Comparison of ENCODE assay signal across 19 cellular contexts in the genomic region with DNA sequence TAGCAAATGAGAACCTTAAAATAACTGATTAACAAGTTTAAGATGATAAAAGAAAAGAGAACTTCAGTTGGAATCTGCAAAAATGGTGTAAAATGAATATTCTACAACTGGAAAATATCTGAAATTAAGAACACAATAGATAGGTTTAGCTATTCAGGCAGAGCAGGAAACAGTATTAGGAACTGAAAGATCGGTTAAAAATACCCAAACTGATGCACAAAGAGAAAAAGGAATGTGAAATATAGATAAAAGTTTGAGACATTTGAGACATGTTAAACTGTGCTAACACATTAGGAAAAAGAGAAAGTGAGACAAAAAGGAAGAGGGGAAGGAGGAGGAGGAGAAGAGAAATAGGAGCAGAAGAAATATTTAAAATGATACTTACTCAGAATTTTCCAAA. TPM values are rescaled to one million over a fixed set of nuclear protein-coding genes. Genes with fewer than 3 reads are reported as not detected.
DNase-seq lines count a peak whose midpoint lies in the region; ATAC-seq and TF ChIP-seq lines count a peak whose summit lies in the region.
"Had no signal": no experiment of that assay in that cellular context is flagged by ENCODE, and none has a peak within 500 bp of the region (broad histone marks: within the 10 kb centered on the region; RNA-seq: fewer than 3 reads in every experiment).

No MANE protein-coding gene starts in this region.

- H3K4me1 Mint-ChIP-seq in stimulated activated naive CD8-positive, alpha-beta T cell treated with anti-CD3 and anti-CD28 coated beads, Interleukin-15, Interleukin-2, amounts not matched to agents 100 ng/mL and 50 ng/mL, for 24 hours (ENCODE audit: low read depth), result peaks cover 82% of the 10 kb centered on the region
- H3K4me1 Mint-ChIP-seq in T-helper 17 cell, result peaks cover 34% of the 10 kb centered on the region
- H3K4me1 Mint-ChIP-seq in dendritic cell treated with granulocyte-macrophage colony-stimulating factor and Interleukin-4, amounts not matched to agents 40 ng/mL and 50 ng/mL, for 4 days (ENCODE audit: low read depth), result peaks cover 29% of the 10 kb centered on the region
- H3K4me1 Mint-ChIP-seq in endodermal cell, result peaks cover 4% of the 10 kb centered on the region
- H3K4me1 Mint-ChIP-seq: brain had no signal

- no peak overlapping the region for H3K9ac ChIP-seq in endodermal cell (ENCODE audit: extremely low read depth, low read length, poor library complexity, severe bottlenecking)
- H3K9ac ChIP-seq: GM23248 had no signal

- H3K36me3 ChIP-seq in upper lobe of right lung (peaks cover 56% of the 10 kb centered on the region), endodermal cell (ENCODE audit: control insufficient read depth, insufficient read depth, low read length) (peaks cover 4% of the 10 kb centered on the region)
- H3K36me3 ChIP-seq: colonic mucosa had no signal

- intact Hi-C loops in dendritic cell treated with granulocyte-macrophage colony-stimulating factor and Interleukin-4, amounts not matched to agents 40 ng/mL and 50 ng/mL, for 4 days (cut with micrococcal nuclease), result no loop called here
- intact Hi-C loops in upper lobe of right lung (cut with DNase I), result no loop called here

- H3K36me3 Mint-ChIP-seq in stimulated activated naive CD8-positive, alpha-beta T cell treated with anti-CD3 and anti-CD28 coated beads, Interleukin-15, Interleukin-2, amounts not matched to agents 100 ng/mL and 50 ng/mL, for 24 hours (ENCODE audit: low read depth), result peaks cover 95% of the 10 kb centered on the region
- H3K36me3 Mint-ChIP-seq in T-helper 17 cell (ENCODE audit: low read depth) (peaks cover 22% of the 10 kb centered on the region), endodermal cell (ENCODE audit: low read depth) (peaks cover 49% of the 10 kb centered on the region)
- peaks cover 53% of the 10 kb centered on the region for H3K36me3 Mint-ChIP-seq in dendritic cell treated with granulocyte-macrophage colony-stimulating factor and Interleukin-4, amounts not matched to agents 40 ng/mL and 50 ng/mL, for 4 days (ENCODE audit: low read depth)

- no peak for DNase-seq in stimulated activated naive CD8-positive, alpha-beta T cell treated with anti-CD3 and anti-CD28 coated beads, Interleukin-15, Interleukin-2, amounts not matched to agents 100 U/mL and 50 U/mL, for 24 hours
- DNase-seq in T-helper 17 cell (no peak), DMS53 treated with DMSO at 0.1 percent for 48 hours (lab: John Stamatoyannopoulos, UW; ENCODE audit: unreplicated experiment) (no peak), upper lobe of right lung (no peak), endodermal cell (no peak)
- DNase-seq: colonic mucosa, GM23248, heart right ventricle, Kasumi-1, left ventricle myocardium superior, NCI-H1105 treated with DMSO at 0.1 percent for 48 hours, NCI-H510A had no signal

- peak overlapping the region; percentile 99 for H3K27ac Mint-ChIP-seq in stimulated activated naive CD8-positive, alpha-beta T cell treated with anti-CD3 and anti-CD28 coated beads, Interleukin-15, Interleukin-2, amounts not matched to agents 100 ng/mL and 50 ng/mL, for 24 hours
- H3K27ac Mint-ChIP-seq in T-helper 17 cell (peak overlapping the region; percentile 54), endodermal cell (no peak overlapping the region)
- peak overlapping the region; percentile 65 for H3K27ac Mint-ChIP-seq in dendritic cell treated with granulocyte-macrophage colony-stimulating factor and Interleukin-4, amounts not matched to agents 40 ng/mL and 50 ng/mL, for 4 days
- H3K27ac Mint-ChIP-seq: brain; stimulated activated effector memory CD8-positive, alpha-beta T cell treated with anti-CD3 and anti-CD28 coated beads, Interleukin-12 subunit alpha, Interleukin-12 subunit beta, amount 100 ng/mL, for 72 hours had no signal

- no peak overlapping the region for H3K4me3 ChIP-seq in upper lobe of right lung
- no peak overlapping the region for H3K4me3 ChIP-seq in endodermal cell (ENCODE audit: low read length)
- H3K4me3 ChIP-seq: colonic mucosa, GM23248, heart right ventricle, tibial nerve had no signal

- TF ChIP-seq CTCF in upper lobe of right lung (IDR thresholded peaks at IDR 0.05) (no peak), endodermal cell (conservative IDR thresholded peaks at IDR 0.05) (no peak)

- peak overlapping the region; percentile 35 for H3K4me3 Mint-ChIP-seq in stimulated activated naive CD8-positive, alpha-beta T cell treated with anti-CD3 and anti-CD28 coated beads, Interleukin-15, Interleukin-2, amounts not matched to agents 100 ng/mL and 50 ng/mL, for 24 hours
- H3K4me3 Mint-ChIP-seq in T-helper 17 cell (peak overlapping the region; percentile 42), endodermal cell (no peak overlapping the region)
- H3K4me3 Mint-ChIP-seq in dendritic cell treated with granulocyte-macrophage colony-stimulating factor and Interleukin-4, amounts not matched to agents 40 ng/mL and 50 ng/mL, for 4 days, result peak overlapping the region; percentile 4
- H3K4me3 Mint-ChIP-seq: brain; stimulated activated effector memory CD8-positive, alpha-beta T cell treated with anti-CD3 and anti-CD28 coated beads, Interleukin-12 subunit alpha, Interleukin-12 subunit beta, amount 100 ng/mL, for 72 hours had no signal

- peaks cover 18% of the 10 kb centered on the region for H3K9me3 Mint-ChIP-seq in stimulated activated naive CD8-positive, alpha-beta T cell treated with anti-CD3 and anti-CD28 coated beads, Interleukin-15, Interleukin-2, amounts not matched to agents 100 ng/mL and 50 ng/mL, for 24 hours
- no peaks in the 10 kb centered on the region for H3K9me3 Mint-ChIP-seq in dendritic cell treated with granulocyte-macrophage colony-stimulating factor and Interleukin-4, amounts not matched to agents 40 ng/mL and 50 ng/mL, for 4 days
- no peaks in the 10 kb centered on the region for H3K9me3 Mint-ChIP-seq in endodermal cell

- H3K9me3 ChIP-seq in T-helper 17 cell (ENCODE audit: control insufficient read depth, low read length, poor library complexity, severe bottlenecking) (no peaks in the 10 kb centered on the region), upper lobe of right lung (no peaks in the 10 kb centered on the region), endodermal cell (ENCODE audit: control insufficient read depth, low read length) (peaks cover 8% of the 10 kb centered on the region)
- H3K9me3 ChIP-seq: colonic mucosa had no signal

- H3K27ac ChIP-seq in upper lobe of right lung (no peak overlapping the region), endodermal cell (ENCODE audit: low read depth, low read length) (no peak overlapping the region)
- H3K27ac ChIP-seq: colonic mucosa, GM23248, tibial nerve, VCaP had no signal

- no peaks in the 10 kb centered on the region for H3K27me3 ChIP-seq in upper lobe of right lung
- H3K27me3 ChIP-seq in endodermal cell (ENCODE audit: control insufficient read depth, insufficient read depth, low read length, poor library complexity, severe bottlenecking), result no peaks in the 10 kb centered on the region
- H3K27me3 ChIP-seq: colonic mucosa, heart right ventricle, tibial nerve had no signal

- WGBS in endodermal cell (ENCODE audit: insufficient coverage in 1 of 2, insufficient read length in 1 of 2), 2 experiments, result 100% methylated on average over 1 of the region's 1 CpG

- peaks cover 3% of the 10 kb centered on the region for H3K27me3 Mint-ChIP-seq in stimulated activated naive CD8-positive, alpha-beta T cell treated with anti-CD3 and anti-CD28 coated beads, Interleukin-15, Interleukin-2, amounts not matched to agents 100 ng/mL and 50 ng/mL, for 24 hours
- H3K27me3 Mint-ChIP-seq in T-helper 17 cell, result no peaks in the 10 kb centered on the region
- H3K27me3 Mint-ChIP-seq in dendritic cell treated with granulocyte-macrophage colony-stimulating factor and Interleukin-4, amounts not matched to agents 40 ng/mL and 50 ng/mL, for 4 days, result no peaks in the 10 kb centered on the region
- no peaks in the 10 kb centered on the region for H3K27me3 Mint-ChIP-seq in endodermal cell (ENCODE audit: insufficient read depth)
- H3K27me3 Mint-ChIP-seq: brain had no signal

- ATAC-seq in stimulated activated naive CD8-positive, alpha-beta T cell treated with anti-CD3 and anti-CD28 coated beads, Interleukin-15, Interleukin-2, amounts not matched to agents 100 U/mL and 50 U/mL, for 24 hours, result no peak
- ATAC-seq in T-helper 17 cell, result no peak
- ATAC-seq in upper lobe of right lung, result no peak
- ATAC-seq in HG03460 (IDR thresholded peaks at IDR 0.05; ENCODE audit: unreplicated experiment), result no peak
- ATAC-seq: heart right ventricle; left ventricle myocardium superior; stimulated activated effector memory CD8-positive, alpha-beta T cell treated with anti-CD3 and anti-CD28 coated beads, Interleukin-12 subunit alpha, Interleukin-12 subunit beta, amount 100 ng/mL, for 72 hours had no signal

- H3K4me1 ChIP-seq in upper lobe of right lung (no peaks in the 10 kb centered on the region), endodermal cell (ENCODE audit: control insufficient read depth, insufficient read depth, low read length) (no peaks in the 10 kb centered on the region)
- H3K4me1 ChIP-seq: colonic mucosa had no signal

RNA-seq across cellular contexts. Expression of gene CD55, which starts 12.1 kb away (rescaled TPM):
- 100 to 1,000 TPM in 1 of 2 donors, 10 to 100 TPM in 1; 98.3 to 133 TPM for total RNA-seq in T-helper 17 cell
- 512 TPM for total RNA-seq in upper lobe of right lung
- total RNA-seq in endodermal cell, result 10 to 100 TPM; 19.5 to 26.1 TPM
- polyA plus RNA-seq in endodermal cell (2013, experiment 1 of 2), result 10.0 TPM
- 7.5 TPM for polyA plus RNA-seq in endodermal cell (2013, experiment 2 of 2)
